ENCODE assay signal across 1 cellular context in the genomic region with DNA sequence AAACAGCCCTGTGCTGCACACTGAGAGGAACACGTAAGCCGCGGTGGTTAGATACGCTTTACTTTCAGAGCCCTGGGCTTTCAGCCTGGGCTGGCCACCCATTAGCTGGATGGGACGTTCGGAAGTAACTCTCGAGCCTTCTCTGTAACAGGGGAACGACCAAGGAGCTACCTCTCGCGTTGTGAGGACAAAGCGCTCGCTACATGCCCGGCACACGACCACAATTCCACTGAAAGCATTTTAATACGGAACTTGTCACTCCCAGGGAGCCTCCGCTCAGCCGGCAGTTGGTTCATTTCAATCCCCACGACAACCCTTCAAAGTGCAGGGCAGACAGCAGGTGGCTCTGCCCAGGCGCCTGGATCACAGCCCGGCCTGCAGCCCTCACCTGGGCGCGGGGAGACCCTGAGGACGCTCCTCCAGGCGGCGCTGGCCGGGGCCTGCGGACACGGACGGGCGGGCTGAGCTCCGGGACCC.
A peak's percentile ranks its signal among the peaks of the same experiment; 100 is the strongest.
TF ChIP-seq lines count a peak whose summit lies in the region.

No MANE protein-coding gene starts in this region.

TF ChIP-seq in H1, 55 proteins besides CTCF, POLR2A, EP300 and RAD21:
- no peak for TF ChIP-seq EZH2 (IDR thresholded peaks at IDR 0.05; ENCODE audit: low read depth, low read length, severe bottlenecking)
- no peak for TF ChIP-seq SP1 (IDR thresholded peaks at IDR 0.05; ENCODE audit: low read depth, low read length)
- TF ChIP-seq PHF8 (conservative IDR thresholded peaks at IDR 0.05; ENCODE audit: low read depth, low read length), result peak; percentile 5; the same call in 1 of the 2 replicates
